ENCODE assay signal across 8 cellular contexts in the genomic region with DNA sequence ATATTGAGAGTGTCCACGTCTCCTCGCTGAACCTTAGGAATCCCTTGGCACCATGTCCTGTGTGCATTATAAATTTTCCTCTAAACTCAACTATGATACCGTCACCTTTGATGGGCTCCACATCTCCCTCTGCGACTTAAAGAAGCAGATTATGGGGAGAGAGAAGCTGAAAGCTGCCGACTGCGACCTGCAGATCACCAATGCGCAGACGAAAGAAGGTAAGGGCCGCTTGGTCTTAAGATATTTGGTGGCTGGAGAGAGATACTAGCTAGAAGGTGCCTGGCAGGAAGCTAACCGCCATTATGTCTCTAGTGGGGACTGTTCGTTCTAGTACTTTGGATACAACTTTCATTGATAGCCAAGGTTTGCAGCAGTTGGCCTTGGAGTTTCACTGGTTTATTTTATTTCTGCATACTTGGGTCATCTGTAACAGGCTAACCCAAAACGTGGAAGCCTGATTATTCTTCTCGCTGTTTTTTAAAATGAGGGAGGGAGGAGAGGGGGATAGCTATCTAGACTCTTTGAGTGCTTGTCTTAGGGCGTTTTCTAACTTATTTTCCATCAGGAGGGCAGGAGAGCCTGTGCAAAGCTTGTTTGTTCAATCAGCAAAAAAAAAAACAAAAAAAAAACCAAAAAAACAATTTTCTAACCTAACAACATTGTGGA. TPM values are rescaled to one million over a fixed set of nuclear protein-coding genes. Genes with fewer than 3 reads are reported as not detected.
A peak's percentile ranks its signal among the peaks of the same experiment; 100 is the strongest.
DNase-seq lines count a peak whose midpoint lies in the region; ATAC-seq, FAIRE-seq and TF ChIP-seq lines count a peak whose summit lies in the region.

No MANE protein-coding gene starts in this region.

- no peak for FAIRE-seq in bronchial epithelial cell (lab: Jason Lieb, UNC)

- H3K4me3 ChIP-seq in bronchial epithelial cell (ENCODE audit: low read depth, low read length) (peak overlapping the region; percentile 96), lung (peak overlapping the region; percentile 69)

- H3K27ac ChIP-seq in lung (ENCODE audit: low read depth in 1 of 2, low read length in 1 of 2), result peak overlapping the region; percentile 97 to 99

- 0 to 1% methylated on average over 14 of the region's 14 CpGs for WGBS in lung, 2 donors

- peak overlapping the region; percentile 88 for H3K27ac Mint-ChIP-seq in stimulated activated naive CD8-positive, alpha-beta T cell treated with anti-CD3 and anti-CD28 coated beads, Interleukin-15, Interleukin-2, amounts not matched to agents 100 ng/mL and 50 ng/mL, for 24 hours
- peak overlapping the region; percentile 98 for H3K27ac Mint-ChIP-seq in type B pancreatic cell

- peak overlapping the region; percentile 94 for H3K4me3 Mint-ChIP-seq in stimulated activated naive CD8-positive, alpha-beta T cell treated with anti-CD3 and anti-CD28 coated beads, Interleukin-15, Interleukin-2, amounts not matched to agents 100 ng/mL and 50 ng/mL, for 24 hours
- H3K4me3 Mint-ChIP-seq in type B pancreatic cell, result peak overlapping the region; percentile 99

- H3K4me1 Mint-ChIP-seq in stimulated activated naive CD8-positive, alpha-beta T cell treated with anti-CD3 and anti-CD28 coated beads, Interleukin-15, Interleukin-2, amounts not matched to agents 100 ng/mL and 50 ng/mL, for 24 hours (ENCODE audit: low read depth), result peaks cover 55% of the 10 kb centered on the region
- H3K4me1 Mint-ChIP-seq in type B pancreatic cell (ENCODE audit: unreplicated experiment), result peaks cover 24% of the 10 kb centered on the region

- H3K4me1 ChIP-seq in lung (ENCODE audit: control insufficient read depth in 2 of 2, insufficient read depth in 2 of 2, low read length in 2 of 2), result peaks cover 0 to 22% of the 10 kb centered on the region in 2 donors

- no peak for DNase-seq in stimulated activated naive CD8-positive, alpha-beta T cell treated with anti-CD3 and anti-CD28 coated beads, Interleukin-15, Interleukin-2, amounts not matched to agents 100 U/mL and 50 U/mL, for 24 hours
- peak; percentile 52 for DNase-seq in OCI-M1 (lab: John Stamatoyannopoulos, UW)
- DNase-seq in bronchial epithelial cell (ENCODE audit: low read depth), result peak; percentile 28
- no peak for DNase-seq in lung (ENCODE audit: low spot score)
- DNase-seq in type B pancreatic cell (ENCODE audit: extremely low spot score, unreplicated experiment), result no peak
- no peak for DNase-seq in iPS-NIHi11 (ENCODE audit: low spot score)

- H3K27me3 ChIP-seq in bronchial epithelial cell (ENCODE audit: control insufficient read depth, insufficient read depth, low read length) (no peaks in the 10 kb centered on the region), lung (ENCODE audit: control insufficient read depth, insufficient read depth) (no peaks in the 10 kb centered on the region)

- H3K36me3 ChIP-seq in bronchial epithelial cell (ENCODE audit: control insufficient read depth, insufficient read depth, low read length) (no peaks in the 10 kb centered on the region), lung (ENCODE audit: control insufficient read depth in 2 of 2, insufficient read depth in 2 of 2, low read length in 2 of 2) (no peaks in the 10 kb centered on the region)

- no peak for ATAC-seq in stimulated activated naive CD8-positive, alpha-beta T cell treated with anti-CD3 and anti-CD28 coated beads, Interleukin-15, Interleukin-2, amounts not matched to agents 100 U/mL and 50 U/mL, for 24 hours
- ATAC-seq in lung (ENCODE audit: insufficient read depth, low FRiP score) (no peak), GM19324 (IDR thresholded peaks at IDR 0.05; ENCODE audit: low FRiP score, unreplicated experiment) (no peak)

- H3K9me3 Mint-ChIP-seq in stimulated activated naive CD8-positive, alpha-beta T cell treated with anti-CD3 and anti-CD28 coated beads, Interleukin-15, Interleukin-2, amounts not matched to agents 100 ng/mL and 50 ng/mL, for 24 hours, result no peaks in the 10 kb centered on the region
- no peaks in the 10 kb centered on the region for H3K9me3 Mint-ChIP-seq in type B pancreatic cell

- TF ChIP-seq CTCF in bronchial epithelial cell (IDR thresholded peaks at IDR 0.05; ENCODE audit: insufficient read depth, low read length, severe bottlenecking), result no peak
- TF ChIP-seq CTCF in lung (IDR thresholded peaks at IDR 0.05; ENCODE audit: control extremely low read depth, extremely low read depth), result no peak
- no peak for TF ChIP-seq CTCF in type B pancreatic cell (conservative IDR thresholded peaks at IDR 0.05)

- H3K27me3 Mint-ChIP-seq in stimulated activated naive CD8-positive, alpha-beta T cell treated with anti-CD3 and anti-CD28 coated beads, Interleukin-15, Interleukin-2, amounts not matched to agents 100 ng/mL and 50 ng/mL, for 24 hours, result no peaks in the 10 kb centered on the region
- no peaks in the 10 kb centered on the region for H3K27me3 Mint-ChIP-seq in type B pancreatic cell

- peaks cover 52% of the 10 kb centered on the region for H3K36me3 Mint-ChIP-seq in stimulated activated naive CD8-positive, alpha-beta T cell treated with anti-CD3 and anti-CD28 coated beads, Interleukin-15, Interleukin-2, amounts not matched to agents 100 ng/mL and 50 ng/mL, for 24 hours (ENCODE audit: low read depth)
- peaks cover 29% of the 10 kb centered on the region for H3K36me3 Mint-ChIP-seq in type B pancreatic cell

- no peaks in the 10 kb centered on the region for H3K9me3 ChIP-seq in lung (ENCODE audit: control insufficient read depth in 2 of 2, insufficient read depth in 1 of 2, low read length in 1 of 2)

RNA-seq across cellular contexts. Expression of gene RBBP6, which starts 1.3 kb away (rescaled TPM):
- 11.1 and 13.6 TPM in 2 replicates for total RNA-seq in bronchial epithelial cell
- total RNA-seq in lung, result 10 to 100 TPM; 43.6 to 93.3 TPM
- polyA plus RNA-seq in lung, result 10 to 100 TPM; 25.1 to 30.3 TPM
- total RNA-seq in type B pancreatic cell (ENCODE audit: low replicate concordance), result 67.8 and 70.7 TPM in 2 replicates

Comparison
In these comparisons a context has a peak if more than half of its experiments do, and no peak if none do; other contexts are left out.
1. DNase-seq: peak in OCI-M1 (single experiment) and bronchial epithelial cell (single experiment); none in stimulated activated naive CD8-positive, alpha-beta T cell treated with anti-CD3 and anti-CD28 coated beads, Interleukin-15, Interleukin-2, amounts not matched to agents 100 U/mL and 50 U/mL, for 24 hours (single experiment), lung (single experiment), type B pancreatic cell (single experiment) and iPS-NIHi11 (single experiment).